ENCODE assay signal across 16 cellular contexts in the genomic region with DNA sequence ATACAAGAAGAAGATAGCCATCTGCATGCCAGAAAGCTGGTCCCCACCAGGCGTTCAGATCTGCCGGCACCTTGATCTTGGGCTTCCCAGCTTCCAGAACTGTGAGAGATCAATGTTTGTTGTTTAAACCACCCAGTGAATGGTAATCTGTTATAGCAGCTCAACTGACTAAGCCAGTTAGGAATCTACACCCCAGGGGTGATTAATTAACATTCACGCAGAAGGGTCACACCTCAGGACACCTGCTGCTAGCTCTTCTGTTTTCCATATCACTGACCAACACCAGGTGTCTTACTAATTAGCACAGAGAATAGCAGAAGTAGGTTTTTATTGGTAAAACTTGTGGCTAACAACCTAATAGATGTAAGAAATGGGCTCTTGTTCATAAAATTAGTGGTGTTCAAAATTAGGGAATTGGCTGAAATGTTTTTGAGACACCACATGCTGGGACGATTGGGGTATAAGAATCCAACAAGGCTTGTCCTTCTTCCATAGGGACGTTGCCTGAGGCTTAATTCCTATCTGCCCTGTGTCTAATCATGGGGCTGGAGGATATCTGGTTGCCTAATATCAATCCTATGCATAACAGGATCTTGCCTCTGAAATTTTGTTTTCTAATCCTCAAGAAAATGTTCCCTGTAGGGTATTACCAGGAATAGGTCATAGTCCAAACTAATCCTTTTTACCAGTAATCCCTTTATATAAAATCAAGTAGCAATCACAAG. TPM values are rescaled to one million over a fixed set of nuclear protein-coding genes. Genes with fewer than 3 reads are reported as not detected.
DNase-seq lines count a peak whose midpoint lies in the region; ATAC-seq, FAIRE-seq and TF ChIP-seq lines count a peak whose summit lies in the region.
"Had no signal": no experiment of that assay in that cellular context is flagged by ENCODE, and none has a peak within 500 bp of the region (broad histone marks: within the 10 kb centered on the region; RNA-seq: fewer than 3 reads in every experiment).

No MANE protein-coding gene starts in this region.

- ATAC-seq in GM19463 (IDR thresholded peaks at IDR 0.05; ENCODE audit: unreplicated experiment) (peak; percentile 58), GM12878 (peak; percentile 76), GM21786 (IDR thresholded peaks at IDR 0.05; ENCODE audit: unreplicated experiment) (no peak), HG03460 (IDR thresholded peaks at IDR 0.05; ENCODE audit: unreplicated experiment) (no peak)

- peaks cover 9% of the 10 kb centered on the region for H3K4me1 ChIP-seq in GM12878 (ENCODE audit: control insufficient read depth, insufficient read depth, low read length)
- H3K4me1 ChIP-seq in mesendoderm (ENCODE audit: control insufficient read depth, low read depth, low read length): peaks cover 20% of the 10 kb centered on the region
- H3K4me1 ChIP-seq: parathyroid adenoma had no signal

- TF ChIP-seq EP300 in GM12878 (IDR thresholded peaks at IDR 0.05; ENCODE audit: borderline replicate concordance in 1 of 2, control insufficient read depth in 1 of 2, low read depth in 2 of 2, low read length in 2 of 2): peak; percentile 60 to 78; a peak in 2 of 4 replicates

- no peak overlapping the region for H3K23ac ChIP-seq in mesendoderm (ENCODE audit: low read length)

- H2BK120ac ChIP-seq in mesendoderm (ENCODE audit: low read depth, low read length): peak overlapping the region; percentile 34

- WGBS in GM12878 (ENCODE audit: insufficient coverage, insufficient replicate concordance, low lambda C conversion rate, missing lambda C conversion rate): 44% methylated on average over 5 of the region's 5 CpGs
- WGBS in mesendoderm (ENCODE audit: extremely low coverage, insufficient coverage, low lambda C conversion rate): no CpG with 5 or more reads among the region's 5 CpGs

- H3K27ac ChIP-seq in GM12878 (ENCODE audit: control insufficient read depth, insufficient read depth) (no peak overlapping the region), mesendoderm (ENCODE audit: low read depth, low read length) (peak overlapping the region; percentile 89)
- H3K27ac ChIP-seq: parathyroid adenoma had no signal

- no peaks in the 10 kb centered on the region for H3K79me2 ChIP-seq in GM12878 (ENCODE audit: control insufficient read depth, insufficient read depth, low read length)
- no peaks in the 10 kb centered on the region for H3K79me2 ChIP-seq in mesendoderm (ENCODE audit: control insufficient read depth, insufficient read depth, low read length)
- H3K79me2 ChIP-seq: parathyroid adenoma had no signal

- H2AFZ ChIP-seq in GM12878 (ENCODE audit: control insufficient read depth, low read depth, low read length): no peak overlapping the region
- H2AFZ ChIP-seq: parathyroid adenoma had no signal

- DNase-seq in NCI-H146 treated with DMSO at 0.1 percent for 48 hours (lab: John Stamatoyannopoulos, UW; ENCODE audit: unreplicated experiment) (peak; percentile 88), GM12878 (ENCODE audit: low read depth, low spot score) (no peak), mesendoderm (peak; percentile 99), retina (no peak), NCI-H774 (lab: John Stamatoyannopoulos, UW) (no peak)
- DNase-seq: activated CD4-positive, alpha-beta T cell treated with anti-CD3 and anti-CD28 coated beads, Interleukin-2, amount 10 ng/mL, durations not matched to agents 24 days and 14 days; activated naive CD8-positive, alpha-beta T cell treated with anti-CD3 and anti-CD28 coated beads, Interleukin-2, amount 10 ng/mL, durations not matched to agents 7 days and 5 days; activated T-cell treated with anti-CD3 and anti-CD28 coated beads, Interleukin-2, amount 50 U/mL, for 24 hours; central memory CD4-positive, alpha-beta T cell; NK-92 treated with Interleukin-12 subunit alpha and Interleukin-12 subunit beta, amount 100 ng/mL, for 24 hours; Right ventricle myocardium superior; stimulated activated CD4-positive, alpha-beta T cell treated with anti-CD3 and anti-CD28 coated beads, Interleukin-12 subunit alpha, Interleukin-12 subunit beta, amount 100 ng/mL, for 4 hours had no signal

- no peak overlapping the region for H2AK5ac ChIP-seq in mesendoderm (ENCODE audit: low read length)

- H3K9me3 ChIP-seq in GM12878 (replicated peaks; ENCODE audit: control insufficient read depth, insufficient read depth, low read length): peaks cover 2% of the 10 kb centered on the region; the same call in 2 of the 3 replicates

- H3K9ac ChIP-seq in GM12878 (ENCODE audit: control insufficient read depth, insufficient read depth, low read length): no peak overlapping the region
- H3K9ac ChIP-seq in mesendoderm (ENCODE audit: low read length): no peak overlapping the region
- H3K9ac ChIP-seq: parathyroid adenoma had no signal

- H3K36me3 ChIP-seq in GM12878 (ENCODE audit: control insufficient read depth in 2 of 2, insufficient read depth in 2 of 2, low read length in 1 of 2) (no peaks in the 10 kb centered on the region), mesendoderm (ENCODE audit: control insufficient read depth, insufficient read depth, low read length) (no peaks in the 10 kb centered on the region)

- H3K79me1 ChIP-seq in mesendoderm (ENCODE audit: low read length): no peaks in the 10 kb centered on the region

- FAIRE-seq in GM12878 (lab: Jason Lieb, UNC): peak; percentile 7

- H2BK15ac ChIP-seq in mesendoderm (replicated peaks; ENCODE audit: low read depth): no peak overlapping the region

- intact Hi-C loops in GM12878 (cut with micrococcal nuclease; ENCODE audit: unreplicated experiment): no loop called here

- no TSS peak for BruUV-seq in GM12878 (replicated peaks; lab: Mats Ljungman, UMichigan)

- H3K4me3 ChIP-seq in GM12878 (no peak overlapping the region), mesendoderm (ENCODE audit: low read length) (no peak overlapping the region)

- no peak for TF ChIP-seq POLR2A in GM12878 (IDR thresholded peaks at IDR 0.05; ENCODE audit: low read depth, low read length)

- H4K5ac ChIP-seq in mesendoderm (ENCODE audit: low read length): no peak overlapping the region

- no peak overlapping the region for H3K4ac ChIP-seq in mesendoderm (ENCODE audit: low read depth, low read length)

- TF ChIP-seq CTCF in GM12878 (IDR thresholded peaks at IDR 0.05 in 2 of 3, conservative IDR thresholded peaks at IDR 0.05 in 1 of 3; ENCODE audit: control insufficient read depth in 2 of 3, extremely low read depth in 1 of 3, insufficient read depth in 1 of 3, low read depth in 3 of 3, low read length in 3 of 3): no peak

- H3K27me3 ChIP-seq in GM12878 (replicated peaks in 1 of 2; ENCODE audit: control insufficient read depth in 2 of 2, insufficient read depth in 2 of 2, low read length in 1 of 2) (no peaks in the 10 kb centered on the region), mesendoderm (ENCODE audit: insufficient read depth, low read length, poor library complexity) (no peaks in the 10 kb centered on the region)

- in situ Hi-C loops in GM12878 (cut with MboI): no loop called here

- no peak overlapping the region for H3K56ac ChIP-seq in mesendoderm (ENCODE audit: low read length)

- SMC1A ChIA-PET in GM12878 (lab: Charles Lee; ENCODE audit: uncharacterized antibody, unreplicated experiment): interaction anchor here (0.7 to 2.2 kb wide), 6 partner anchors 9 to 111 kb away, joined by 3 to 8 read pairs (median 4); no protein-coding TSS in a partner anchor

- peak overlapping the region; percentile 74 for H2BK5ac ChIP-seq in mesendoderm (ENCODE audit: low read length)

- no peak overlapping the region for H3K18ac ChIP-seq in mesendoderm (ENCODE audit: low read length)

- TF ChIP-seq RAD21 in GM12878 (IDR thresholded peaks at IDR 0.05; ENCODE audit: insufficient read depth, low read depth, low read length): no peak

- RAD21 ChIA-PET in GM12878 (lab: Charles Lee; ENCODE audit: unreplicated experiment): interaction anchor here (0.9 kb wide), 1 partner anchor 58 kb away, joined by 4 read pairs; no protein-coding TSS in a partner anchor

- POLR2A ChIA-PET in GM12878 (lab: Charles Lee): no interaction called here

- H4K20me1 ChIP-seq in GM12878 (ENCODE audit: control insufficient read depth, insufficient read depth): no peaks in the 10 kb centered on the region

- CTCF ChIA-PET in GM12878 (lab: Yijun Ruan, JAX): no interaction called here

- H3K4me2 ChIP-seq in GM12878 (ENCODE audit: control insufficient read depth, insufficient read depth) (no peak overlapping the region), mesendoderm (ENCODE audit: low read length) (no peak overlapping the region)

- H4K8ac ChIP-seq in mesendoderm (ENCODE audit: low read depth, low read length): no peak overlapping the region

TF ChIP-seq in GM12878, 131 proteins besides CTCF, POLR2A, EP300 and RAD21 (continues in another document):
- TF ChIP-seq SPI1 (IDR thresholded peaks at IDR 0.05; ENCODE audit: borderline replicate concordance, insufficient read depth, low read depth, low read length): peak; percentile 68; the same call in 1 of the 2 replicates

RNA-seq across cellular contexts. Expression of gene CHST11, which starts 42.0 kb away (rescaled TPM):
- total RNA-seq in GM12878 (2013; cell fraction: nucleolus; rRNA removed): 76.7 and 93.6 TPM in 2 replicates
- total RNA-seq in GM12878 (2014; rRNA removed): 19.9 and 23.8 TPM in 2 replicates
- 12.3 and 13.0 TPM in 2 replicates for total RNA-seq in GM12878 (2014; rRNA removed; fragmentation: Illumina TruSeq; extraction: Trizol)
- total RNA-seq in GM12878 (2021): 34.8 and 38.1 TPM in 2 replicates
- 6.0 TPM for polyA plus RNA-seq in GM12878 (2011; ENCODE audit: low read depth)
- polyA plus RNA-seq in GM12878 (2011; rRNA removed): 20.0 and 25.7 TPM in 2 replicates
- 46.8 and 64.2 TPM in 2 replicates for polyA plus RNA-seq in GM12878 (2011; cell fraction: cytosol; rRNA removed)
- 21.6 and 29.7 TPM in 2 replicates for polyA plus RNA-seq in GM12878 (2011; cell fraction: nucleus; rRNA removed)
- polyA plus RNA-seq in GM12878 (2012): 11.8 and 12.6 TPM in 2 replicates
- 12.5 and 13.4 TPM in 2 replicates for polyA plus RNA-seq in GM12878 (2014; fragmentation: Illumina TruSeq; extraction: Trizol)
- polyA plus RNA-seq in GM12878 (2014; fragmentation: Nextera tagmentation; extraction: Ambion mirVana): 1 to 10 TPM; 1.9 to 2.5 TPM
- polyA plus RNA-seq in GM12878 (2014; rRNA removed): 11.3 and 23.1 TPM in 2 replicates
- 10 to 100 TPM; 20.9 to 24.6 TPM for polyA plus RNA-seq in GM12878 (2016; fragmentation: Nextera tagmentation; extraction: Ambion mirVana)
- 36.6 and 44.7 TPM in 2 replicates for polyA minus RNA-seq in GM12878 (2011; rRNA and poly(A)+ RNA removed)
- polyA minus RNA-seq in GM12878 (2011; cell fraction: cytosol; rRNA and poly(A)+ RNA removed): 11.2 and 11.3 TPM in 2 replicates
- 25.5 and 48.1 TPM in 2 replicates for polyA minus RNA-seq in GM12878 (2011; cell fraction: nucleus; rRNA and poly(A)+ RNA removed)
- 5.2 TPM for polyA plus RNA-seq in mesendoderm (2013, experiment 1 of 2)
- 5.9 TPM for polyA plus RNA-seq in mesendoderm (2013, experiment 2 of 2)

Comparison
In these comparisons a context has a peak if more than half of its experiments do, and no peak if none do; other contexts are left out.
1. ATAC-seq: peak in GM19463 (single experiment) and GM12878 (single experiment); none in GM21786 (single experiment) and HG03460 (single experiment).
2. DNase-seq: peak in NCI-H146 treated with DMSO at 0.1 percent for 48 hours (single experiment) and mesendoderm (single experiment); none in GM12878 (single experiment), retina (single experiment) and NCI-H774 (single experiment).